ENCODE assay signal across 8 cellular contexts in the genomic region with DNA sequence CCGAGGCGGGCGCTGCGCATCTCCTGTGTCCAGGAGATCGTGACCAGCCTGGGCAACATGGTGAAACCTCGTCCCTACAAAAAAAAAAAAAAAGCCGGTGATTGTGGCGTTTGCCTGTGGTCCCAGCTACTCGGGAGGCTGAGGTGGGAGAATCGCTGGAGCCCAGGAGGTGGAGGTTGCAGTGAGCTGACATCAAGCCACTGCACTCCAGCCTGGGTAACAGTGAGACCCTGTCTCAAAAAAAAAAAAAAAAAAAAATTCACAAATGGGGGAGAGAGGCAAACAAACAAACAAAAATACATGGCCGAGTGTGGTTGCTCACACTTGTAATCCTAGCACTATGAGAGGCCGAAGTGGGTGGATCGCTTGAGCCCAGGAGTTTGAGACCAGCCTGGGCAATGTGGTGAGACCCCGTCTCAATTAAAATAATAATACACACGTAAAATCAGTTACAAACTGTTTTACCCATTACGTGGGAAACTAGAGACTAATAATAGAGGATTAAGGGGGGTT. TPM values are rescaled to one million over a fixed set of nuclear protein-coding genes. Genes with fewer than 3 reads are reported as not detected.
A peak's percentile ranks its signal among the peaks of the same experiment; 100 is the strongest.
DNase-seq lines count a peak whose midpoint lies in the region; ATAC-seq and TF ChIP-seq lines count a peak whose summit lies in the region.

No MANE protein-coding gene starts in this region.

- peaks cover 24% of the 10 kb centered on the region for H3K79me2 ChIP-seq in mammary epithelial cell (ENCODE audit: insufficient read depth, low read length)

- H3K36me3 ChIP-seq in mammary epithelial cell (ENCODE audit: insufficient read depth, low read length), result peaks cover 6% of the 10 kb centered on the region
- no peaks in the 10 kb centered on the region for H3K36me3 ChIP-seq in mucosa of descending colon (ENCODE audit: low read depth)

- no peaks in the 10 kb centered on the region for H4K20me1 ChIP-seq in mammary epithelial cell (ENCODE audit: insufficient read depth, low read length)

- dilution Hi-C loops in mammary epithelial cell (cut with HindIII; ENCODE audit: low sequenced_read_pairs), result no loop called here

- peak overlapping the region; percentile 70 for H3K27ac ChIP-seq in mammary epithelial cell (ENCODE audit: insufficient read depth, low read depth, low read length)

- no peaks in the 10 kb centered on the region for H3K9me3 Mint-ChIP-seq in stimulated activated naive CD8-positive, alpha-beta T cell treated with anti-CD3 and anti-CD28 coated beads, Interleukin-15, Interleukin-2, amounts not matched to agents 100 ng/mL and 50 ng/mL, for 24 hours

- no peaks in the 10 kb centered on the region for H3K9me3 ChIP-seq in mammary epithelial cell (replicated peaks; ENCODE audit: insufficient read depth, low read length)
- H3K9me3 ChIP-seq in mucosa of descending colon, result no peaks in the 10 kb centered on the region

- CTCF ChIA-PET in mammary epithelial cell (lab: Charles Lee; ENCODE audit: low non-redundant PET), result interaction anchor here (0.6 kb wide), 1 partner anchor 65 kb away, joined by 8 read pairs; no protein-coding TSS in a partner anchor

- WGBS in mammary epithelial cell (ENCODE audit: low coverage, missing lambda C conversion rate), result 34% methylated on average over 12 of the region's 16 CpGs

- DNase-seq in stimulated activated naive CD8-positive, alpha-beta T cell treated with anti-CD3 and anti-CD28 coated beads, Interleukin-15, Interleukin-2, amounts not matched to agents 100 U/mL and 50 U/mL, for 24 hours, result no peak
- DNase-seq in mammary epithelial cell, result no peak
- DNase-seq in mucosa of descending colon, result no peak
- no peak for DNase-seq in NOMO-1 (lab: John Stamatoyannopoulos, UW; ENCODE audit: unreplicated experiment in 2 of 2)
- no peak for DNase-seq in SHP77 (lab: John Stamatoyannopoulos, UW)
- no peak for DNase-seq in NCI-H526 (lab: John Stamatoyannopoulos, UW)

- H3K27me3 Mint-ChIP-seq in stimulated activated naive CD8-positive, alpha-beta T cell treated with anti-CD3 and anti-CD28 coated beads, Interleukin-15, Interleukin-2, amounts not matched to agents 100 ng/mL and 50 ng/mL, for 24 hours, result no peaks in the 10 kb centered on the region

- no peaks in the 10 kb centered on the region for H3K27me3 ChIP-seq in mammary epithelial cell (ENCODE audit: insufficient read depth, low read length)

- H3K27ac Mint-ChIP-seq in stimulated activated naive CD8-positive, alpha-beta T cell treated with anti-CD3 and anti-CD28 coated beads, Interleukin-15, Interleukin-2, amounts not matched to agents 100 ng/mL and 50 ng/mL, for 24 hours, result peak overlapping the region; percentile 95

- in situ Hi-C loops in mammary epithelial cell (cut with MboI; ENCODE audit: low sequenced_read_pairs in 2 of 2), result loop anchor here (25.0 kb wide), 1 partner anchor 730 kb away; no protein-coding TSS in a partner anchor

- intact Hi-C loops in mammary epithelial cell (cut with micrococcal nuclease), result no loop called here
- intact Hi-C loops in mucosa of descending colon (cut with DNase I, micrococcal nuclease), result no loop called here

- H3K4me3 ChIP-seq in mammary epithelial cell (replicated peaks in 1 of 3; ENCODE audit: insufficient read depth in 1 of 3, low read depth in 2 of 3, low read length in 3 of 3) (peak overlapping the region; percentile 92 to 97 (median 95)), mucosa of descending colon (peak overlapping the region; percentile 95)

- peaks cover 23% of the 10 kb centered on the region for H3K36me3 Mint-ChIP-seq in stimulated activated naive CD8-positive, alpha-beta T cell treated with anti-CD3 and anti-CD28 coated beads, Interleukin-15, Interleukin-2, amounts not matched to agents 100 ng/mL and 50 ng/mL, for 24 hours (ENCODE audit: low read depth)

- H3K9ac ChIP-seq in mammary epithelial cell (ENCODE audit: insufficient read depth, low read length), result peak overlapping the region; percentile 88

- H3K4me1 ChIP-seq in mammary epithelial cell (ENCODE audit: insufficient read depth, low read length) (peaks cover 4% of the 10 kb centered on the region), mucosa of descending colon (ENCODE audit: low read depth) (peaks cover 6% of the 10 kb centered on the region)

- no TSS peak for BruUV-seq in mammary epithelial cell (replicated peaks; lab: Mats Ljungman, UMichigan)

- peaks cover 44% of the 10 kb centered on the region for H3K4me1 Mint-ChIP-seq in stimulated activated naive CD8-positive, alpha-beta T cell treated with anti-CD3 and anti-CD28 coated beads, Interleukin-15, Interleukin-2, amounts not matched to agents 100 ng/mL and 50 ng/mL, for 24 hours (ENCODE audit: low read depth)

- H2AFZ ChIP-seq in mammary epithelial cell (ENCODE audit: low read depth, low read length), result peak overlapping the region; percentile 99

- no peak for ATAC-seq in stimulated activated naive CD8-positive, alpha-beta T cell treated with anti-CD3 and anti-CD28 coated beads, Interleukin-15, Interleukin-2, amounts not matched to agents 100 U/mL and 50 U/mL, for 24 hours
- no peak for ATAC-seq in mucosa of descending colon
- no peak for ATAC-seq in HG02981 (IDR thresholded peaks at IDR 0.05; ENCODE audit: unreplicated experiment)

- H3K4me2 ChIP-seq in mammary epithelial cell (ENCODE audit: insufficient read depth, low read depth, low read length), result peak overlapping the region; percentile 75

- TF ChIP-seq CTCF in mammary epithelial cell (conservative IDR thresholded peaks at IDR 0.05 in 1 of 2, IDR thresholded peaks at IDR 0.05 in 1 of 2; ENCODE audit: extremely low read depth in 1 of 2, insufficient read depth in 1 of 2, low read depth in 1 of 2, low read length in 2 of 2) (no peak), mucosa of descending colon (IDR thresholded peaks at IDR 0.05) (no peak)

- H3K4me3 Mint-ChIP-seq in stimulated activated naive CD8-positive, alpha-beta T cell treated with anti-CD3 and anti-CD28 coated beads, Interleukin-15, Interleukin-2, amounts not matched to agents 100 ng/mL and 50 ng/mL, for 24 hours, result peak overlapping the region; percentile 94

RNA-seq across cellular contexts. Expression of gene TATDN3, which starts 0.8 kb away (rescaled TPM):
- 10 to 100 TPM; 15.3 to 18.4 TPM for total RNA-seq in mammary epithelial cell
- 9.2 TPM for polyA plus RNA-seq in mammary epithelial cell
- polyA minus RNA-seq in mammary epithelial cell, result 34.0 TPM
- 10 to 100 TPM in 2 of 3 donors, 1 to 10 TPM in 1; 9.2 to 10.8 (median 10.5) TPM for total RNA-seq in mucosa of descending colon

RNA-seq across cellular contexts. Expression of gene NSL1, which starts 0.9 kb away (rescaled TPM):
- total RNA-seq in mammary epithelial cell (10 to 100 TPM; 14.0 to 21.1 TPM), mucosa of descending colon (10 to 100 TPM; 20.4 to 25.3 (median 21.5) TPM)
- polyA plus RNA-seq in mammary epithelial cell, result 22.0 TPM
- 5.8 TPM for polyA minus RNA-seq in mammary epithelial cell

RNA-seq across cellular contexts. Expression of gene SPATA45, which starts 55.0 kb away (rescaled TPM):
- total RNA-seq in mammary epithelial cell, result not detected
- polyA plus RNA-seq in mammary epithelial cell, result not detected
- polyA minus RNA-seq in mammary epithelial cell, result not detected
- not detected for total RNA-seq in mucosa of descending colon
